8 cellular contexts compared by ENCODE assay signal in genomic region chr3:152524198-152525140, GRCh38.
A peak's percentile ranks its signal among the peaks of the same experiment; 100 is the strongest.
DNase-seq lines count a peak whose midpoint lies in the region; FAIRE-seq and TF ChIP-seq lines count a peak whose summit lies in the region.

No MANE protein-coding gene starts in this region.

- CTCF ChIA-PET in HEK293T (lab: Yijun Ruan, JAX) = no interaction called here

- H3K27ac Mint-ChIP-seq in progenitor cell of endocrine pancreas = no peak overlapping the region

- DNase-seq in Daoy (ENCODE audit: low read depth) = peak; percentile 27
- peak; percentile 18 for DNase-seq in HEK293T (ENCODE audit: extremely low spot score)
- peak; percentile 25 to 51 for DNase-seq in NCI-H1930 (lab: John Stamatoyannopoulos, UW)
- peak; percentile 69 for DNase-seq in fibroblast of mammary gland (ENCODE audit: low read depth)
- no peak for DNase-seq in progenitor cell of endocrine pancreas (ENCODE audit: low spot score, unreplicated experiment)
- DNase-seq in GM19240 (ENCODE audit: insufficient read length, low spot score) = no peak

- TF ChIP-seq CTCF in WI38 (IDR thresholded peaks at IDR 0.05; ENCODE audit: low read depth, low read length) (peak; percentile 53), fibroblast of mammary gland (conservative IDR thresholded peaks at IDR 0.05; ENCODE audit: control insufficient read depth, insufficient read depth, low read depth, low read length) (peak; percentile 92), progenitor cell of endocrine pancreas (IDR thresholded peaks at IDR 0.05; ENCODE audit: unreplicated experiment) (peak; percentile 88)

- H3K4me3 ChIP-seq in WI38 (ENCODE audit: low read depth, low read length) = no peak overlapping the region
- H3K4me3 ChIP-seq in fibroblast of mammary gland (ENCODE audit: control insufficient read depth, low read depth, low read length) = no peak overlapping the region

- H3K36me3 Mint-ChIP-seq in progenitor cell of endocrine pancreas (ENCODE audit: insufficient read depth) = no peaks in the 10 kb centered on the region

- no peaks in the 10 kb centered on the region for H3K27me3 Mint-ChIP-seq in progenitor cell of endocrine pancreas

- POLR2A ChIA-PET in HEK293T (lab: Yijun Ruan, JAX) = no interaction called here

- H3K4me3 Mint-ChIP-seq in progenitor cell of endocrine pancreas (ENCODE audit: low read depth) = no peak overlapping the region

- no peaks in the 10 kb centered on the region for H3K9me3 Mint-ChIP-seq in progenitor cell of endocrine pancreas (ENCODE audit: low read depth)

- H3K4me1 Mint-ChIP-seq in progenitor cell of endocrine pancreas (ENCODE audit: low read depth) = no peaks in the 10 kb centered on the region

- peak; percentile 97 for FAIRE-seq in A204.1 (lab: Jason Lieb, UNC)

TF ChIP-seq in HEK293T, 16 proteins besides CTCF, POLR2A, EP300 and RAD21:
- no peak for TF ChIP-seq SUZ12 (IDR thresholded peaks at IDR 0.05)
- no peak for TF ChIP-seq PKNOX1 (IDR thresholded peaks at IDR 0.05)
- no peak for TF ChIP-seq ZNF384 (IDR thresholded peaks at IDR 0.05)
- TF ChIP-seq FOXA1 (IDR thresholded peaks at IDR 0.05) = no peak
- TF ChIP-seq HDGF (IDR thresholded peaks at IDR 0.05; ENCODE audit: borderline replicate concordance) = no peak
- TF ChIP-seq ARNT (IDR thresholded peaks at IDR 0.05) = no peak

Comparison
In these comparisons a context has a peak if more than half of its experiments do, and no peak if none do; other contexts are left out.
1. DNase-seq: peak in Daoy (single experiment), HEK293T (single experiment), NCI-H1930 (2 of 2) and fibroblast of mammary gland (single experiment); none in progenitor cell of endocrine pancreas (single experiment) and GM19240 (single experiment).
2. Peak in every context shown above with its lines, with median percentiles within 50 percentile points of each other: CTCF ChIP-seq.